ENCODE assay signal across 8 cellular contexts in genomic region chr1:6205849-6206845, GRCh38. TPM values are rescaled to one million over a fixed set of nuclear protein-coding genes. Genes with fewer than 3 reads are reported as not detected.
DNase-seq lines count a peak whose midpoint lies in the region; ATAC-seq, FAIRE-seq and TF ChIP-seq lines count a peak whose summit lies in the region.

A gene with protein sequence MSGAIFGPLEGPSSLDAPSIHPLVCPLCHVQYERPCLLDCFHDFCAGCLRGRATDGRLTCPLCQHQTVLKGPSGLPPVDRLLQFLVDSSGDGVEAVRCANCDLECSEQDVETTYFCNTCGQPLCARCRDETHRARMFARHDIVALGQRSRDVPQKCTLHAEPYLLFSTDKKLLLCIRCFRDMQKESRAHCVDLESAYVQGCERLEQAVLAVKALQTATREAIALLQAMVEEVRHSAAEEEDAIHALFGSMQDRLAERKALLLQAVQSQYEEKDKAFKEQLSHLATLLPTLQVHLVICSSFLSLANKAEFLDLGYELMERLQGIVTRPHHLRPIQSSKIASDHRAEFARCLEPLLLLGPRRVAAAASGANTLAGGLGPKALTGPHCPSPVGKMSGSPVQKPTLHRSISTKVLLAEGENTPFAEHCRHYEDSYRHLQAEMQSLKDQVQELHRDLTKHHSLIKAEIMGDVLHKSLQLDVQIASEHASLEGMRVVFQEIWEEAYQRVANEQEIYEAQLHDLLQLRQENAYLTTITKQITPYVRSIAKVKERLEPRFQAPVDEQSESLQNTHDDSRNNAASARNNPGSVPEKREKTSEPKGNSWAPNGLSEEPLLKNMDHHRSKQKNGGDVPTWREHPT (plus strand): TSS chr1:6206119. CDS start chr1:6206536, 417 bp downstream.

- no peak for TF ChIP-seq POLR2A in ovary (IDR thresholded peaks at IDR 0.05)

- peak; percentile 96 for DNase-seq in DMS53 (lab: John Stamatoyannopoulos, UW)
- peak; percentile 98 for DNase-seq in NCI-H510A treated with DMSO at 0.1 percent for 48 hours (lab: John Stamatoyannopoulos, UW)
- peak; percentile 37 for DNase-seq in activated T-helper 1 cell treated with Interleukin-2 at 50 U/mL for 16 hours (ENCODE audit: low read depth)
- DNase-seq in foreskin fibroblast: peak; percentile 33 to 68
- peak in 4 of 5 donors; percentile 22 to 59 (median 48) for DNase-seq in ovary
- peak; percentile 83 for DNase-seq in urothelium cell line (ENCODE audit: low spot score)
- DNase-seq in OCI-M2 (lab: John Stamatoyannopoulos, UW; ENCODE audit: unreplicated experiment): no peak

- no peaks in the 10 kb centered on the region for H3K36me3 ChIP-seq in ovary

- TF ChIP-seq EP300 in ovary (IDR thresholded peaks at IDR 0.05): no peak

- ATAC-seq in GM21619 (IDR thresholded peaks at IDR 0.05; ENCODE audit: unreplicated experiment): peak; percentile 57

- TF ChIP-seq CTCF in foreskin fibroblast (IDR thresholded peaks at IDR 0.05; ENCODE audit: low read depth, low read length) (no peak), ovary (IDR thresholded peaks at IDR 0.05) (no peak)

- H3K4me3 ChIP-seq in foreskin fibroblast (ENCODE audit: low read depth in 1 of 2, low read length in 2 of 2) (peak within 1 kb of the TSS; percentile 44 to 63), ovary (peak within 1 kb of the TSS; percentile 38)

- H3K27me3 ChIP-seq in ovary: no peaks in the 10 kb centered on the region

- FAIRE-seq in urothelium cell line (lab: Jason Lieb, UNC): no peak

- H3K4me1 ChIP-seq in ovary (ENCODE audit: insufficient read depth): peaks cover 13% of the 10 kb centered on the region

- intact Hi-C loops in ovary (cut with DNase I): loop anchor here in 1 of 4 donors (10.0 kb wide), 1 partner anchor 151 kb away; no protein-coding TSS in a partner anchor

- no peak within 1 kb of the TSS for H3K27ac ChIP-seq in ovary

- 3 to 5% (median 4%) methylated on average over 69 to 91 of the region's 91 CpGs for WGBS in ovary, 3 donors

- no peaks in the 10 kb centered on the region for H3K9me3 ChIP-seq in ovary

RNA-seq across cellular contexts. Expression of the gene that starts here (rescaled TPM):
- 10 to 100 TPM in 2 of 7 donors, 1 to 10 TPM in 5; 2.3 to 24.4 (median 7.8) TPM for total RNA-seq in ovary
- polyA plus RNA-seq in ovary: 1 to 10 TPM; 2.0 to 3.0 TPM
